Comparison of ENCODE assay signal across 8 cellular contexts in genomic region chr3:94063497-94064119, GRCh38. TPM values are rescaled to one million over a fixed set of nuclear protein-coding genes. Genes with fewer than 3 reads are reported as not detected.
A peak's percentile ranks its signal among the peaks of the same experiment; 100 is the strongest.
DNase-seq lines count a peak whose midpoint lies in the region; ATAC-seq, FAIRE-seq and TF ChIP-seq lines count a peak whose summit lies in the region.

No MANE protein-coding gene starts in this region.

- peak overlapping the region; percentile 76 for H3K18ac ChIP-seq in mesendoderm (ENCODE audit: low read length)

- H3K36me3 ChIP-seq in BJ (ENCODE audit: control insufficient read depth, insufficient read depth, low read length) = no peaks in the 10 kb centered on the region
- no peaks in the 10 kb centered on the region for H3K36me3 ChIP-seq in mesendoderm (ENCODE audit: control insufficient read depth, insufficient read depth, low read length)

- POLR2A ChIA-PET in BJ (lab: Charles Lee) = no interaction called here

- peak overlapping the region; percentile 95 to 99 (median 97) for H3K4me3 Mint-ChIP-seq in brain

- ATAC-seq in HG02678 (IDR thresholded peaks at IDR 0.05; ENCODE audit: unreplicated experiment) = no peak

- no CpG with 5 or more reads among the region's 16 CpGs for WGBS in mesendoderm (ENCODE audit: extremely low coverage, insufficient coverage, low lambda C conversion rate)

- peaks cover 4% of the 10 kb centered on the region for H3K4me1 ChIP-seq in mesendoderm (ENCODE audit: control insufficient read depth, low read depth, low read length)

- peaks cover 38% of the 10 kb centered on the region for H3K36me3 Mint-ChIP-seq in brain

- no peak overlapping the region for H2BK5ac ChIP-seq in mesendoderm (ENCODE audit: low read length)

- peaks cover 49% of the 10 kb centered on the region for H3K4me1 Mint-ChIP-seq in brain

- DNase-seq in BJ (ENCODE audit: low read depth) (no peak), mesendoderm (no peak), superior temporal gyrus (ENCODE audit: extremely low spot score) (no peak), HTR-8/SVneo (ENCODE audit: insufficient read length, low spot score) (no peak), D721Med (ENCODE audit: insufficient read length, low spot score) (no peak)
- DNase-seq in Jurkat, Clone E6-1 (ENCODE audit: low read depth, low spot score) = no peak

- peak overlapping the region; percentile 92 for H3K27ac ChIP-seq in mesendoderm (ENCODE audit: low read depth, low read length)

- TF ChIP-seq CTCF in BJ (IDR thresholded peaks at IDR 0.05; ENCODE audit: insufficient read depth, low read depth, low read length) = no peak
- no peak for TF ChIP-seq CTCF in brain (conservative IDR thresholded peaks at IDR 0.05)
- TF ChIP-seq CTCF in D721Med (IDR thresholded peaks at IDR 0.05; ENCODE audit: insufficient read depth, missing control alignments) = no peak

- H3K9ac ChIP-seq in mesendoderm (ENCODE audit: low read length) = peak overlapping the region; percentile 82

- H3K9me3 Mint-ChIP-seq in brain = peaks cover 0 to 3% (median 0%) of the 10 kb centered on the region in 5 experiments

- H3K4me2 ChIP-seq in mesendoderm (ENCODE audit: low read length) = peak overlapping the region; percentile 89

- peak overlapping the region; percentile 86 for H3K56ac ChIP-seq in mesendoderm (ENCODE audit: low read length)

- no peak overlapping the region for H4K8ac ChIP-seq in mesendoderm (ENCODE audit: low read depth, low read length)

- peaks cover 2% of the 10 kb centered on the region for H3K79me1 ChIP-seq in mesendoderm (ENCODE audit: low read length)

- no peak overlapping the region for H3K23ac ChIP-seq in mesendoderm (ENCODE audit: low read length)

- CTCF ChIA-PET in BJ (lab: Yijun Ruan, JAX) = interaction anchor here (1.2 to 1.7 kb wide), 4 partner anchors 27 to 60 kb away, joined by 4 to 7 read pairs (median 4); no protein-coding TSS in a partner anchor

- H3K27me3 Mint-ChIP-seq in brain = peaks cover 5% of the 10 kb centered on the region

- H3K79me2 ChIP-seq in mesendoderm (ENCODE audit: control insufficient read depth, insufficient read depth, low read length) = no peaks in the 10 kb centered on the region

- no peaks in the 10 kb centered on the region for H3K27me3 ChIP-seq in BJ (ENCODE audit: control insufficient read depth, insufficient read depth, low read length)
- no peaks in the 10 kb centered on the region for H3K27me3 ChIP-seq in mesendoderm (ENCODE audit: insufficient read depth, low read length, poor library complexity)

- H2AK5ac ChIP-seq in mesendoderm (ENCODE audit: low read length) = no peak overlapping the region

- H2BK15ac ChIP-seq in mesendoderm (replicated peaks; ENCODE audit: low read depth) = no peak overlapping the region

- peak overlapping the region; percentile 87 for H3K4ac ChIP-seq in mesendoderm (ENCODE audit: low read depth, low read length)

- peak overlapping the region; percentile 99 to 100 (median 100) for H3K27ac Mint-ChIP-seq in brain

- H3K4me3 ChIP-seq in BJ (ENCODE audit: low read depth, low read length) (peak overlapping the region; percentile 70), mesendoderm (ENCODE audit: low read length) (peak overlapping the region; percentile 71)
- peak overlapping the region; percentile 89 for H3K4me3 ChIP-seq in Jurkat, Clone E6-1 (ENCODE audit: low read length)

- peak overlapping the region; percentile 38 for H2BK120ac ChIP-seq in mesendoderm (ENCODE audit: low read depth, low read length)

- no peak overlapping the region for H4K5ac ChIP-seq in mesendoderm (ENCODE audit: low read length)

- FAIRE-seq in HTR-8/SVneo (lab: Jason Lieb, UNC) (no peak), D721Med (lab: Jason Lieb, UNC) (no peak)

RNA-seq across cellular contexts. Expression of gene NSUN3, which starts 0.7 kb away (rescaled TPM):
- polyA plus RNA-seq in BJ (2011; rRNA removed) = 8.2 and 8.7 TPM in 2 replicates
- 6.8 and 7.1 TPM in 2 replicates for polyA minus RNA-seq in BJ (2011; rRNA and poly(A)+ RNA removed)
- 13.1 TPM for polyA plus RNA-seq in Jurkat, Clone E6-1 (2012; ENCODE audit: insufficient read depth, insufficient read length)
- polyA plus RNA-seq in brain (ENCODE audit: insufficient read depth, low read depth, low replicate concordance) = 5.9 TPM
- polyA plus RNA-seq in mesendoderm (2013, experiment 1 of 2) = 4.3 TPM
- 4.3 TPM for polyA plus RNA-seq in mesendoderm (2013, experiment 2 of 2)

RNA-seq across cellular contexts. Expression of gene DHFR2, which starts 0.9 kb away (rescaled TPM):
- polyA plus RNA-seq in BJ (2011; rRNA removed) (1.6 and 2.5 TPM in 2 replicates), brain (ENCODE audit: insufficient read depth, low read depth, low replicate concordance) (3.8 TPM)
- 1.2 and 1.4 TPM in 2 replicates for polyA minus RNA-seq in BJ (2011; rRNA and poly(A)+ RNA removed)
- 6.2 TPM for polyA plus RNA-seq in Jurkat, Clone E6-1 (2012; ENCODE audit: insufficient read depth, insufficient read length)
- 1.6 TPM for polyA plus RNA-seq in mesendoderm (2013, experiment 1 of 2)
- 1.5 TPM for polyA plus RNA-seq in mesendoderm (2013, experiment 2 of 2)

RNA-seq across cellular contexts. Expression of gene STX19, which starts 35.2 kb away (rescaled TPM):
- polyA plus RNA-seq in BJ (2011; rRNA removed) = not detected in 2 replicates
- not detected in 2 replicates for polyA minus RNA-seq in BJ (2011; rRNA and poly(A)+ RNA removed)
- not detected for polyA plus RNA-seq in Jurkat, Clone E6-1 (2012; ENCODE audit: insufficient read depth, insufficient read length)
- 0.39 TPM for polyA plus RNA-seq in brain (ENCODE audit: insufficient read depth, low read depth, low replicate concordance)
- polyA plus RNA-seq in mesendoderm (2013, experiment 1 of 2) = 0.04 TPM
- 0.06 TPM for polyA plus RNA-seq in mesendoderm (2013, experiment 2 of 2)
